ENCODE assay signal across 8 cellular contexts in genomic region chr1:11681071-11681771, GRCh38. TPM values are rescaled to one million over a fixed set of nuclear protein-coding genes. Genes with fewer than 3 reads are reported as not detected.
A peak's percentile ranks its signal among the peaks of the same experiment; 100 is the strongest.
DNase-seq lines count a peak whose midpoint lies in the region; ATAC-seq and TF ChIP-seq lines count a peak whose summit lies in the region.

Gene MAD2L2 (minus strand): TSS chr1:11681148. CDS start chr1:11680601, 547 bp downstream.

- H3K4me1 Mint-ChIP-seq in chondrocyte (ENCODE audit: low read depth), result peaks cover 13% of the 10 kb centered on the region

- peak; percentile 75 for TF ChIP-seq POLR2A in GM18526 (IDR thresholded peaks at IDR 0.05; ENCODE audit: extremely low read depth, insufficient read length)

- H2AFZ ChIP-seq in ACC112 (ENCODE audit: low read length, unreplicated experiment), result peak within 1 kb of the TSS; percentile 80

- peak; percentile 2 for TF ChIP-seq CTCF in chondrocyte (IDR thresholded peaks at IDR 0.05)

- no peaks in the 10 kb centered on the region for H3K9me3 Mint-ChIP-seq in chondrocyte (ENCODE audit: low read depth)

- peaks cover 2% of the 10 kb centered on the region for H3K27me3 Mint-ChIP-seq in chondrocyte (ENCODE audit: low read depth)

- no peaks in the 10 kb centered on the region for H3K27me3 ChIP-seq in ACC112 (ENCODE audit: insufficient read depth, low read length)

- no peaks in the 10 kb centered on the region for H3K79me2 ChIP-seq in ACC112 (ENCODE audit: control insufficient read depth, insufficient read depth, low read length, unreplicated experiment)

- peak within 1 kb of the TSS; percentile 98 for H3K4me3 ChIP-seq in ACC112 (ENCODE audit: low read depth, low read length)

- H3K4me3 Mint-ChIP-seq in chondrocyte (ENCODE audit: unreplicated experiment), result peak within 1 kb of the TSS; percentile 89

- ATAC-seq in HG03064 (IDR thresholded peaks at IDR 0.05; ENCODE audit: low read depth, unreplicated experiment), result peak; percentile 71

- no peaks in the 10 kb centered on the region for H3K36me3 ChIP-seq in ACC112 (ENCODE audit: insufficient read depth, low read length)

- H3K36me3 Mint-ChIP-seq in chondrocyte (ENCODE audit: low read depth), result no peaks in the 10 kb centered on the region

- peak within 1 kb of the TSS; percentile 55 for H3K27ac ChIP-seq in ACC112 (ENCODE audit: low read depth, low read length)

- peak within 1 kb of the TSS; percentile 82 for H3K27ac Mint-ChIP-seq in chondrocyte (ENCODE audit: unreplicated experiment)

- H3K4me1 ChIP-seq in ACC112 (ENCODE audit: control insufficient read depth, insufficient read depth, low read length, unreplicated experiment), result peaks cover 9% of the 10 kb centered on the region

- DNase-seq in NCI-H226 (peak; percentile 74), chondrocyte (ENCODE audit: low spot score) (no peak), kidney tubule cell (ENCODE audit: low spot score) (peak; percentile 75)
- DNase-seq in activated CD4-positive, alpha-beta T cell treated with anti-CD3 and anti-CD28 coated beads for 24 hours (ENCODE audit: low read depth in 2 of 2), result peak; percentile 88 to 91
- peak; percentile 76 to 90 for DNase-seq in stimulated activated CD4-positive, alpha-beta T cell treated with anti-CD3 and anti-CD28 coated beads, Interleukin-15, amount 100 ng/mL, for 48 hours (ENCODE audit: low read depth in 2 of 2)

RNA-seq across cellular contexts. Expression of gene MAD2L2, which starts in this region (rescaled TPM):
- total RNA-seq in chondrocyte, result 31.8 to 33.6 TPM (median 32.1 TPM) in 3 replicates
